In genomic region chr15:52185151-52185561, GRCh38 we compare ENCODE assay signal across 21 cellular contexts.
"Had no signal": no experiment of that assay in that cellular context is flagged by ENCODE, and none has a peak within 500 bp of the region (broad histone marks: within the 10 kb centered on the region; RNA-seq: fewer than 3 reads in every experiment).

No MANE protein-coding gene starts in this region.

- H3K4me3 ChIP-seq: colonic mucosa, psoas muscle, sigmoid colon, thoracic aorta had no signal

- H3K27me3 ChIP-seq: brain microvascular endothelial cell, colonic mucosa, sigmoid colon had no signal

- H3K4me3 Mint-ChIP-seq: activated CD4-positive, alpha-beta T cell treated with anti-CD3 and anti-CD28 coated beads, Interleukin-2, amount 10 ng/mL, durations not matched to agents 7 days and 5 days; activated CD8-positive, alpha-beta T cell treated with anti-CD3 and anti-CD28 coated beads, Interleukin-2, amount 10 ng/mL, durations not matched to agents 7 days and 5 days; activated naive CD4-positive, alpha-beta T cell treated with anti-CD3 and anti-CD28 coated beads for 36 hours; activated T-cell treated with anti-CD3 and anti-CD28 coated beads, Interleukin-2, amount 50 U/mL, for 24 hours; central memory CD8-positive, alpha-beta T cell; natural killer cell treated with Interleukin-12 subunit alpha and Interleukin-12 subunit beta and Interleukin-15 and Interleukin-18, amount 100 ng/mL, for 72 hours; stimulated activated effector memory CD8-positive, alpha-beta T cell treated with anti-CD3 and anti-CD28 coated beads, Interleukin-12 subunit alpha, Interleukin-12 subunit beta, amount 100 ng/mL, for 72 hours; T-cell had no signal

- H3K9me3 Mint-ChIP-seq: activated naive CD4-positive, alpha-beta T cell treated with anti-CD3 and anti-CD28 coated beads for 36 hours; activated T-cell treated with anti-CD3 and anti-CD28 coated beads, Interleukin-2, amount 50 U/mL, for 24 hours; activated T-helper 2 cell treated with anti-CD3 and anti-CD28 coated beads, Interferon-gamma antibody, Interleukin-2, Interleukin-4, amounts not matched to agents 10 μg/mL and 5 μg/mL and 100 μg/mL, durations not matched to agents 14 hours and 24 hours and 36 hours; central memory CD8-positive, alpha-beta T cell; natural killer cell treated with Interleukin-12 subunit alpha and Interleukin-12 subunit beta and Interleukin-15 and Interleukin-18, amount 100 ng/mL, for 72 hours; stimulated activated effector memory CD8-positive, alpha-beta T cell treated with anti-CD3 and anti-CD28 coated beads, Interleukin-12 subunit alpha, Interleukin-12 subunit beta, amount 100 ng/mL, for 72 hours; T-cell had no signal

- H3K27ac Mint-ChIP-seq: activated CD4-positive, alpha-beta T cell treated with anti-CD3 and anti-CD28 coated beads, Interleukin-2, amount 10 ng/mL, durations not matched to agents 7 days and 5 days; activated CD8-positive, alpha-beta T cell treated with anti-CD3 and anti-CD28 coated beads, Interleukin-2, amount 10 ng/mL, durations not matched to agents 7 days and 5 days; activated naive CD4-positive, alpha-beta T cell treated with anti-CD3 and anti-CD28 coated beads for 36 hours; activated T-cell treated with anti-CD3 and anti-CD28 coated beads, Interleukin-2, amount 50 U/mL, for 24 hours; activated T-helper 2 cell treated with anti-CD3 and anti-CD28 coated beads, Interferon-gamma antibody, Interleukin-2, Interleukin-4, amounts not matched to agents 10 μg/mL and 5 μg/mL and 100 μg/mL, durations not matched to agents 14 hours and 24 hours and 36 hours; natural killer cell treated with Interleukin-12 subunit alpha and Interleukin-12 subunit beta and Interleukin-15 and Interleukin-18, amount 100 ng/mL, for 72 hours; stimulated activated effector memory CD8-positive, alpha-beta T cell treated with anti-CD3 and anti-CD28 coated beads, Interleukin-12 subunit alpha, Interleukin-12 subunit beta, amount 100 ng/mL, for 72 hours; T-cell had no signal

- H3K27me3 Mint-ChIP-seq: activated CD4-positive, alpha-beta T cell treated with anti-CD3 and anti-CD28 coated beads, Interleukin-2, amount 10 ng/mL, durations not matched to agents 7 days and 5 days; activated T-cell treated with anti-CD3 and anti-CD28 coated beads, Interleukin-2, amount 50 U/mL, for 24 hours; central memory CD8-positive, alpha-beta T cell; natural killer cell treated with Interleukin-12 subunit alpha and Interleukin-12 subunit beta and Interleukin-15 and Interleukin-18, amount 100 ng/mL, for 72 hours; T-cell had no signal

- H3K36me3 Mint-ChIP-seq: natural killer cell treated with Interleukin-12 subunit alpha and Interleukin-12 subunit beta and Interleukin-15 and Interleukin-18, amount 100 ng/mL, for 72 hours; stimulated activated effector memory CD8-positive, alpha-beta T cell treated with anti-CD3 and anti-CD28 coated beads, Interleukin-12 subunit alpha, Interleukin-12 subunit beta, amount 100 ng/mL, for 72 hours; T-cell had no signal

- H3K9me3 ChIP-seq: colonic mucosa, psoas muscle, sigmoid colon, thoracic aorta had no signal

- H3K4me1 ChIP-seq: psoas muscle had no signal

- DNase-seq: activated CD4-positive, alpha-beta T cell treated with anti-CD3 and anti-CD28 coated beads, Interleukin-2, amount 10 ng/mL, durations not matched to agents 7 days and 5 days; activated CD4-positive, CD25-positive, alpha-beta regulatory T cell; activated CD8-positive, alpha-beta T cell treated with anti-CD3 and anti-CD28 coated beads, Interleukin-2, amount 10 ng/mL, durations not matched to agents 7 days and 5 days; activated naive CD4-positive, alpha-beta T cell treated with anti-CD3 and anti-CD28 coated beads for 36 hours; activated T-cell treated with anti-CD3 and anti-CD28 coated beads, Interleukin-2, amount 50 U/mL, for 24 hours; anterior cingulate cortex; brain microvascular endothelial cell; colonic mucosa; foreskin melanocyte; glutamatergic neuron; kidney; occipital lobe; psoas muscle; sigmoid colon; stimulated activated CD4-positive, alpha-beta T cell treated with anti-CD3 and anti-CD28 coated beads, Interleukin-4, amount 100 ng/mL, for 24 hours; T-cell had no signal

- H3K36me3 ChIP-seq: brain microvascular endothelial cell, colonic mucosa, sigmoid colon, thoracic aorta had no signal

- H3K27ac ChIP-seq: brain microvascular endothelial cell, colonic mucosa, psoas muscle, sigmoid colon, thoracic aorta had no signal

- ATAC-seq: activated CD8-positive, alpha-beta T cell treated with anti-CD3 and anti-CD28 coated beads, Interleukin-2, amount 10 ng/mL, durations not matched to agents 7 days and 5 days; natural killer cell treated with Interleukin-12 subunit alpha and Interleukin-12 subunit beta and Interleukin-15 and Interleukin-18, amount 100 ng/mL, for 72 hours; psoas muscle; stimulated activated effector memory CD8-positive, alpha-beta T cell treated with anti-CD3 and anti-CD28 coated beads, Interleukin-12 subunit alpha, Interleukin-12 subunit beta, amount 100 ng/mL, for 72 hours; T-cell had no signal
